ENCODE assay signal across 12 cellular contexts in the genomic region with DNA sequence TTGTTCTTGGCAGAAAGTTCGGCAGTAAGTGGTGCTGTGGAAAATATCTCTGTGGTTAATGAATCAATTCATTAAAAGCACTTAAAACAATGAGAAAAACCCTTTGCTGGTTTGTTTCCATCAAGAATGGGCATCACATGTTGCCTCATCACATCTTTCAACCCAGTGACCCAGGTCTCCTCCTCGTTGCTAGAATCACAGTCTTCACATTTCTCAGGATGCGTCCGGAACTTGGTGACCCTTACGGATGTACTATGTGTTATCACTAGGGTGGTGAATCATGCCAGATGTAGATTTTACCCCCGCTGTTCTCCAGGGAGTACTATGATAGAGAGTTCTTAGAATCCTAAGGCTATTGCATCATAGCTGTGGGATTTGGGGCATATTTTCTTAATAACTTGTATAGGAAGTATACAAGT.
A peak's percentile ranks its signal among the peaks of the same experiment; 100 is the strongest.
DNase-seq lines count a peak whose midpoint lies in the region; ATAC-seq, FAIRE-seq and TF ChIP-seq lines count a peak whose summit lies in the region.
"Had no signal": no experiment of that assay in that cellular context is flagged by ENCODE, and none has a peak within 500 bp of the region (broad histone marks: within the 10 kb centered on the region; RNA-seq: fewer than 3 reads in every experiment).

No MANE protein-coding gene starts in this region.

- H3K4me1 ChIP-seq in A549 (peaks cover 38% of the 10 kb centered on the region), hepatocyte (ENCODE audit: insufficient read depth) (peaks cover 20% of the 10 kb centered on the region), thyroid gland (peaks cover 0 to 5% of the 10 kb centered on the region in 2 donors)
- H3K4me1 ChIP-seq: BE2C had no signal

- intact Hi-C loops in thyroid gland (cut with DNase I) = no loop called here

- no peak for TF ChIP-seq EP300 in A549 (IDR thresholded peaks at IDR 0.05)

- POLR2A ChIA-PET in A549 (lab: Yijun Ruan, JAX) = no interaction called here

- H3K4me3 ChIP-seq in A549 = no peak overlapping the region
- no peak overlapping the region for H3K4me3 ChIP-seq in HFF-Myc (replicated peaks; ENCODE audit: low read depth, low read length)
- H3K4me3 ChIP-seq in astrocyte of the cerebellum (ENCODE audit: low read depth, low read length) = no peak overlapping the region
- no peak overlapping the region for H3K4me3 ChIP-seq in hepatocyte
- H3K4me3 ChIP-seq in thyroid gland (replicated peaks in 1 of 3) = no peak overlapping the region
- H3K4me3 ChIP-seq: ovary had no signal

- no peak for FAIRE-seq in A549 (lab: Jason Lieb, UNC)

- CTCF ChIA-PET in A549 (lab: Yijun Ruan, JAX) = interaction anchor here (1.4 kb wide), 1 partner anchor 242 kb away, joined by 4 read pairs; no protein-coding TSS in a partner anchor

- DNase-seq in A549 (ENCODE audit: low read depth in 1 of 2, low spot score in 1 of 2) = peak; percentile 17 to 28
- peak; percentile 99 for DNase-seq in HFF-Myc (ENCODE audit: extremely low read depth, low read depth)
- peak; percentile 41 for DNase-seq in astrocyte of the cerebellum (ENCODE audit: low read depth)
- DNase-seq in hepatocyte (ENCODE audit: low spot score) = peak; percentile 42
- no peak for DNase-seq in thyroid gland
- DNase-seq in DMS53 treated with DMSO at 0.1 percent for 48 hours (lab: John Stamatoyannopoulos, UW; ENCODE audit: unreplicated experiment) = no peak
- DNase-seq: BE2C, ovary had no signal

- in situ Hi-C loops in astrocyte of the cerebellum (cut with HindIII; ENCODE audit: low sequenced_read_pairs) = no loop called here

- peak overlapping the region; percentile 71 for H3K4me2 ChIP-seq in A549
- no peak overlapping the region for H3K4me2 ChIP-seq in hepatocyte

- H3K27me3 ChIP-seq in hepatocyte (no peaks in the 10 kb centered on the region), thyroid gland (no peaks in the 10 kb centered on the region)
- H3K27me3 ChIP-seq: BE2C, ovary had no signal

- no peak for TF ChIP-seq RAD21 in A549 (conservative IDR thresholded peaks at IDR 0.05 in 1 of 2, IDR thresholded peaks at IDR 0.05 in 1 of 2)

- no peaks in the 10 kb centered on the region for H3K9me2 ChIP-seq in hepatocyte (replicated peaks; ENCODE audit: insufficient read depth)

- no peak overlapping the region for H2AFZ ChIP-seq in hepatocyte

- ATAC-seq in A549 = peak; percentile 33 to 68; a peak in 3 of 6 replicates
- ATAC-seq in HG03135 (IDR thresholded peaks at IDR 0.05; ENCODE audit: unreplicated experiment) = no peak
- ATAC-seq in HG03442 (IDR thresholded peaks at IDR 0.05; ENCODE audit: unreplicated experiment) = no peak
- ATAC-seq: esophagus mucosa had no signal

- no peaks in the 10 kb centered on the region for H3K9me3 ChIP-seq in A549
- H3K9me3 ChIP-seq in hepatocyte (ENCODE audit: low read depth) = no peaks in the 10 kb centered on the region
- no peaks in the 10 kb centered on the region for H3K9me3 ChIP-seq in thyroid gland
- H3K9me3 ChIP-seq: BE2C, ovary had no signal

- no peaks in the 10 kb centered on the region for H3K79me2 ChIP-seq in hepatocyte

- peak overlapping the region; percentile 12 to 69; a peak in 2 of 6 replicates for H3K27ac ChIP-seq in A549
- peak overlapping the region; percentile 30 for H3K27ac ChIP-seq in hepatocyte
- H3K27ac ChIP-seq in thyroid gland = no peak overlapping the region
- H3K27ac ChIP-seq: ovary, VCaP had no signal

- no peak for TF ChIP-seq POLR2A in A549 (IDR thresholded peaks at IDR 0.05; ENCODE audit: low read length)
- TF ChIP-seq POLR2A in thyroid gland (IDR thresholded peaks at IDR 0.05) = no peak

- TF ChIP-seq CTCF in A549 (IDR thresholded peaks at IDR 0.05) = no peak
- no peak for TF ChIP-seq CTCF in HFF-Myc (IDR thresholded peaks at IDR 0.05; ENCODE audit: low read depth, low read length, missing control alignments)
- no peak for TF ChIP-seq CTCF in astrocyte of the cerebellum (IDR thresholded peaks at IDR 0.05; ENCODE audit: low read depth, low read length, missing control alignments)
- TF ChIP-seq CTCF in hepatocyte (IDR thresholded peaks at IDR 0.05; ENCODE audit: poor library complexity) = no peak
- TF ChIP-seq CTCF in thyroid gland (IDR thresholded peaks at IDR 0.05) = no peak

- no peaks in the 10 kb centered on the region for H4K20me1 ChIP-seq in hepatocyte (ENCODE audit: insufficient read depth, poor library complexity, severe bottlenecking)

- 20% methylated on average over 6 of the region's 6 CpGs for WGBS in A549 (ENCODE audit: missing lambda C conversion rate)
- 43% methylated on average over 6 of the region's 6 CpGs for WGBS in hepatocyte (ENCODE audit: low lambda C conversion rate, missing lambda C conversion rate)
- 54 to 66% methylated on average over 6 of the region's 6 CpGs for WGBS in thyroid gland, 2 donors

- H3K36me3 ChIP-seq in hepatocyte (replicated peaks; ENCODE audit: insufficient read depth, low read depth) (no peaks in the 10 kb centered on the region), thyroid gland (no peaks in the 10 kb centered on the region)
- H3K36me3 ChIP-seq: BE2C, ovary had no signal

TF ChIP-seq in A549, 52 proteins besides CTCF, POLR2A, EP300 and RAD21:
- TF ChIP-seq JUN (IDR thresholded peaks at IDR 0.05) (no peak), CEBPB (IDR thresholded peaks at IDR 0.05) (peak; percentile 43 to 75; a peak in 3 of 4 replicates), ESRRA (IDR thresholded peaks at IDR 0.05; ENCODE audit: borderline replicate concordance, low read length) (no peak), HOXB13 (CRISPR knock-in tag; IDR thresholded peaks at IDR 0.05; ENCODE audit: low read depth) (no peak), JUNB (IDR thresholded peaks at IDR 0.05) (no peak), GATA3 (IDR thresholded peaks at IDR 0.05; ENCODE audit: borderline replicate concordance) (0 out of 2 replicates have a peak, but pooled peaks have one; percentile 11)
TF ChIP-seq in A549: peak in this region for 2.

Comparison
In these comparisons a context has a peak if more than half of its experiments do, and no peak if none do; other contexts are left out.
1. ATAC-seq: peak in A549 (2 of 2); none in HG03135 (single experiment) and HG03442 (single experiment).
2. DNase-seq: peak in A549 (2 of 2), HFF-Myc (single experiment), astrocyte of the cerebellum (single experiment) and hepatocyte (single experiment); none in thyroid gland (0 of 2) and DMS53 treated with DMSO at 0.1 percent for 48 hours (single experiment).
3. H3K27ac ChIP-seq: peak in A549 (2 of 2) and hepatocyte (single experiment); none in thyroid gland (0 of 3).